ENCODE assay signal across 10 cellular contexts in the genomic region with DNA sequence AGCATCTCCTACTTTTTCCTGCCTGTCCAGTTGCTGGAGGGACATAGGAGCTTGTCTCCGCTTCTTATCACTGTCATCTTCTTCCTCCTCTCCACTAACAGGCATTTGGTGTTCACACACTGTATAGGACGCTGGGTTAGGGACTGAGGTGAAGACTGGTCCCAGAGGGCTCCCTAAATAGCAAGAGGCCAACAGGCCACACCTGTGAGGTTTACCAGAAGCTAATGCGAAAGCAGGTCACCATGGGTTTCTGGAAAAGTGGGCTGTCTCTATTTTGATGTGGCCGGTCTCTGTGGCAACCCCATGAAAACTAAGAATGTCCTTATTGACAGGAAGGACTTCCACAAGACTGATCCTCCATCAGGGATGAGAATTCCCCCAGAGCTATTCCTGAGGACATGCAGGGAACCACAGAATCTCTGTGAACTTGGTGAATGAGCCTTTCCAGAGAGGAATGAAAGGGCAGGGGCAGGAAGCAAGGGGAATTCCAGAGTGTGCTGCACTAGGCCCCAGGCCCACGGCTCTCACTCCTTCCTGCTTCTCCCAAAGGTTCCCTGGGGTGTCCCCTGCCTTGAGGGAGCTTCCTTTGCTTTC.
DNase-seq lines count a peak whose midpoint lies in the region; ATAC-seq, FAIRE-seq and TF ChIP-seq lines count a peak whose summit lies in the region.
"Had no signal": no experiment of that assay in that cellular context is flagged by ENCODE, and none has a peak within 500 bp of the region (broad histone marks: within the 10 kb centered on the region; RNA-seq: fewer than 3 reads in every experiment).

No MANE protein-coding gene starts in this region.

- H3K4me2 ChIP-seq in HepG2 (ENCODE audit: low read depth, low read length): no peak overlapping the region

- H3K9me3 Mint-ChIP-seq in HFFc6 (no peaks in the 10 kb centered on the region), memory B cell (no peaks in the 10 kb centered on the region)
- no peaks in the 10 kb centered on the region for H3K9me3 Mint-ChIP-seq in activated T-cell treated with anti-CD3 and anti-CD28 coated beads, Interleukin-2, amount 50 U/mL, for 4 hours

- POLR2A ChIA-PET in HepG2 (lab: Yijun Ruan, JAX): no interaction called here

- peaks cover 5% of the 10 kb centered on the region for H3K79me2 ChIP-seq in HepG2 (ENCODE audit: insufficient read depth, low read length)

- H3K36me3 Mint-ChIP-seq in HFFc6 (ENCODE audit: low read depth) (peaks cover 22% of the 10 kb centered on the region; the same call in 1 of the 2 replicates), memory B cell (peaks cover 4% of the 10 kb centered on the region)
- H3K36me3 Mint-ChIP-seq in activated T-cell treated with anti-CD3 and anti-CD28 coated beads, Interleukin-2, amount 50 U/mL, for 4 hours (ENCODE audit: insufficient read depth): peaks cover 4% of the 10 kb centered on the region

- no peak for TF ChIP-seq POLR2A in gastrocnemius medialis (IDR thresholded peaks at IDR 0.05)
- TF ChIP-seq POLR2A in HepG2 (IDR thresholded peaks at IDR 0.05; ENCODE audit: insufficient read depth in 1 of 2, low read depth in 2 of 2, low read length in 2 of 2): no peak

- no peak for FAIRE-seq in HepG2 (lab: Jason Lieb, UNC)
- FAIRE-seq: D721Med had no signal

- H3K9me3 ChIP-seq in gastrocnemius medialis (no peaks in the 10 kb centered on the region), HepG2 (ENCODE audit: low read length) (no peaks in the 10 kb centered on the region)

- H3K4me1 Mint-ChIP-seq in HFFc6 (ENCODE audit: low read depth) (peaks cover 90% of the 10 kb centered on the region), memory B cell (peaks cover 33% of the 10 kb centered on the region)
- H3K4me1 Mint-ChIP-seq in activated T-cell treated with anti-CD3 and anti-CD28 coated beads, Interleukin-2, amount 50 U/mL, for 4 hours (ENCODE audit: low read depth): peaks cover 30% of the 10 kb centered on the region

- in situ Hi-C loops in gastrocnemius medialis (cut with MboI; ENCODE audit: low sequenced_read_pairs in 4 of 4): no loop called here
- in situ Hi-C loops in HepG2 (cut with HindIII; ENCODE audit: extremely low pct_ligation_motif_present, low pct_unique_long_range_greater_than_20kb): no loop called here

- H3K27me3 Mint-ChIP-seq in HFFc6 (ENCODE audit: insufficient read depth) (peaks cover 4% of the 10 kb centered on the region), memory B cell (no peaks in the 10 kb centered on the region)
- no peaks in the 10 kb centered on the region for H3K27me3 Mint-ChIP-seq in activated T-cell treated with anti-CD3 and anti-CD28 coated beads, Interleukin-2, amount 50 U/mL, for 4 hours (ENCODE audit: low read depth)
- H3K27me3 Mint-ChIP-seq: activated CD4-positive, alpha-beta T cell treated with anti-CD3 and anti-CD28 coated beads for 36 hours had no signal

- 93% methylated on average over 4 of the region's 5 CpGs for WGBS in HepG2 (ENCODE audit: low lambda C conversion rate)

- no peak for TF ChIP-seq EP300 in HepG2 (IDR thresholded peaks at IDR 0.05; ENCODE audit: low read depth in 2 of 2, low read length in 2 of 2)
- TF ChIP-seq EP300 in HepG2 (CRISPR knock-in tag; IDR thresholded peaks at IDR 0.05; ENCODE audit: borderline replicate concordance): no peak

- intact Hi-C loops in gastrocnemius medialis (cut with DNase I; ENCODE audit: low total_unique reads): loop anchor here (10.0 kb wide), 1 partner anchor 1325 kb away; no protein-coding TSS in a partner anchor
- intact Hi-C loops in HepG2 (cut with micrococcal nuclease; ENCODE audit: unreplicated experiment): loop anchor here (5.0 kb wide), 1 partner anchor 158 kb away; no protein-coding TSS in a partner anchor

- H3K4me3 ChIP-seq in gastrocnemius medialis: no peak overlapping the region
- no peak overlapping the region for H3K4me3 ChIP-seq in HepG2 (replicated peaks in 1 of 3; ENCODE audit: insufficient read depth in 1 of 3, low read depth in 2 of 3, low read length in 3 of 3)

- BruUV-seq in HepG2 (replicated peaks; lab: Mats Ljungman, UMichigan): no TSS peak

- no peak for TF ChIP-seq RAD21 in HepG2 (CRISPR knock-in tag; IDR thresholded peaks at IDR 0.05)

- peak; percentile 40 for ATAC-seq in GM18868 (IDR thresholded peaks at IDR 0.05; ENCODE audit: unreplicated experiment)
- peak; percentile 51 for ATAC-seq in HG03520 (IDR thresholded peaks at IDR 0.05; ENCODE audit: unreplicated experiment)
- ATAC-seq in memory B cell (ENCODE audit: low read depth): no peak
- ATAC-seq in gastrocnemius medialis: no peak
- ATAC-seq in activated T-cell treated with anti-CD3 and anti-CD28 coated beads, Interleukin-2, amount 50 U/mL, for 4 hours: no peak
- ATAC-seq in HepG2: no peak

- H3K27me3 ChIP-seq in gastrocnemius medialis (no peaks in the 10 kb centered on the region), HepG2 (ENCODE audit: control insufficient read depth in 1 of 2, insufficient read depth in 2 of 2, low read length in 2 of 2) (no peaks in the 10 kb centered on the region)

- H2AFZ ChIP-seq in HepG2 (ENCODE audit: low read length): no peak overlapping the region

- peaks cover 41% of the 10 kb centered on the region for H4K20me1 ChIP-seq in HepG2 (ENCODE audit: insufficient read depth, low read length)

- no peak overlapping the region for H3K27ac ChIP-seq in gastrocnemius medialis
- no peak overlapping the region for H3K27ac ChIP-seq in HepG2 (ENCODE audit: extremely low read length, insufficient read depth, low read length)

- H3K4me3 Mint-ChIP-seq in HFFc6: no peak overlapping the region
- peak overlapping the region; percentile 33 for H3K4me3 Mint-ChIP-seq in memory B cell
- H3K4me3 Mint-ChIP-seq in activated T-cell treated with anti-CD3 and anti-CD28 coated beads, Interleukin-2, amount 50 U/mL, for 4 hours: no peak overlapping the region
- H3K4me3 Mint-ChIP-seq: activated CD4-positive, alpha-beta T cell treated with anti-CD3 and anti-CD28 coated beads for 36 hours had no signal

- CTCF ChIA-PET in HepG2 (lab: Yijun Ruan, JAX; ENCODE audit: low intra/inter-chr PET ratio, low total read pairs): no interaction called here

- no peaks in the 10 kb centered on the region for H3K36me3 ChIP-seq in gastrocnemius medialis
- peaks cover 9 to 45% of the 10 kb centered on the region in 2 experiments for H3K36me3 ChIP-seq in HepG2 (replicated peaks in 1 of 2; ENCODE audit: control insufficient read depth in 1 of 2, insufficient read depth in 2 of 2, low read length in 2 of 2)

- H3K4me1 ChIP-seq in gastrocnemius medialis (peaks cover 0 to 5% of the 10 kb centered on the region in 2 donors), HepG2 (ENCODE audit: insufficient read depth, low read length) (no peaks in the 10 kb centered on the region)

- H3K9ac ChIP-seq in HepG2 (ENCODE audit: insufficient read depth, low read depth, low read length): no peak overlapping the region

- peak overlapping the region; percentile 72 for H3K27ac Mint-ChIP-seq in HFFc6
- peak overlapping the region; percentile 94 for H3K27ac Mint-ChIP-seq in memory B cell
- H3K27ac Mint-ChIP-seq: activated CD4-positive, alpha-beta T cell treated with anti-CD3 and anti-CD28 coated beads for 36 hours had no signal

- TF ChIP-seq CTCF in HFFc6 (IDR thresholded peaks at IDR 0.05) (no peak), gastrocnemius medialis (IDR thresholded peaks at IDR 0.05 in 4 of 5, conservative IDR thresholded peaks at IDR 0.05 in 1 of 5) (no peak), HepG2 (CRISPR knock-in tag; IDR thresholded peaks at IDR 0.05) (no peak)

- DNase-seq in HFFc6 (no peak), memory B cell (ENCODE audit: low spot score in 2 of 2) (no peak), kidney glomerular epithelial cell (lab: John Stamatoyannopoulos, UW) (no peak), gastrocnemius medialis (no peak), HepG2 (ENCODE audit: low spot score) (no peak)
- DNase-seq in activated T-cell treated with anti-CD3 and anti-CD28 coated beads, Interleukin-2, amount 50 U/mL, for 4 hours: no peak
- DNase-seq: activated CD4-positive, alpha-beta T cell treated with anti-CD3 and anti-CD28 coated beads for 36 hours had no signal

TF ChIP-seq in HepG2, 621 proteins besides CTCF, POLR2A, EP300 and RAD21:
- TF ChIP-seq FOXK1 (CRISPR knock-in tag; IDR thresholded peaks at IDR 0.05; ENCODE audit: borderline replicate concordance, low read depth) (no peak), IKZF1 (IDR thresholded peaks at IDR 0.05) (no peak), ZNF782 (CRISPR knock-in tag; IDR thresholded peaks at IDR 0.05; ENCODE audit: borderline replicate concordance) (no peak), KLF6 (CRISPR knock-in tag; IDR thresholded peaks at IDR 0.05) (no peak), ZNF703 (CRISPR knock-in tag; IDR thresholded peaks at IDR 0.05; ENCODE audit: borderline replicate concordance) (no peak)
- TF ChIP-seq, protein P1, sequence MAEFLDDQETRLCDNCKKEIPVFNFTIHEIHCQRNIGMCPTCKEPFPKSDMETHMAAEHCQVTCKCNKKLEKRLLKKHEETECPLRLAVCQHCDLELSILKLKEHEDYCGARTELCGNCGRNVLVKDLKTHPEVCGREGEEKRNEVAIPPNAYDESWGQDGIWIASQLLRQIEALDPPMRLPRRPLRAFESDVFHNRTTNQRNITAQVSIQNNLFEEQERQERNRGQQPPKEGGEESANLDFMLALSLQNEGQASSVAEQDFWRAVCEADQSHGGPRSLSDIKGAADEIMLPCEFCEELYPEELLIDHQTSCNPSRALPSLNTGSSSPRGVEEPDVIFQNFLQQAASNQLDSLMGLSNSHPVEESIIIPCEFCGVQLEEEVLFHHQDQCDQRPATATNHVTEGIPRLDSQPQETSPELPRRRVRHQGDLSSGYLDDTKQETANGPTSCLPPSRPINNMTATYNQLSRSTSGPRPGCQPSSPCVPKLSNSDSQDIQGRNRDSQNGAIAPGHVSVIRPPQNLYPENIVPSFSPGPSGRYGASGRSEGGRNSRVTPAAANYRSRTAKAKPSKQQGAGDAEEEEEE (CRISPR knock-in tag; IDR thresholded peaks at IDR 0.05; ENCODE audit: borderline replicate concordance): no peak

Comparison
In these comparisons a context has a peak if more than half of its experiments do, and no peak if none do; other contexts are left out.
1. ATAC-seq: peak in GM18868 (single experiment) and HG03520 (single experiment); none in memory B cell (single experiment), gastrocnemius medialis (0 of 2), activated T-cell treated with anti-CD3 and anti-CD28 coated beads, Interleukin-2, amount 50 U/mL, for 4 hours (0 of 2) and HepG2 (single experiment).